ENCODE assay signal across 12 cellular contexts in genomic region chr1:44645466-44646244, GRCh38. TPM values are rescaled to one million over a fixed set of nuclear protein-coding genes. Genes with fewer than 3 reads are reported as not detected.
DNase-seq lines count a peak whose midpoint lies in the region; ATAC-seq and TF ChIP-seq lines count a peak whose summit lies in the region.
"Had no signal": no experiment of that assay in that cellular context is flagged by ENCODE, and none has a peak within 500 bp of the region (broad histone marks: within the 10 kb centered on the region; RNA-seq: fewer than 3 reads in every experiment).

No MANE protein-coding gene starts in this region.

- H3K9ac ChIP-seq in trophoblast cell (ENCODE audit: low read length) = no peak overlapping the region

- H4K12ac ChIP-seq in trophoblast cell (ENCODE audit: low read depth, low read length) = no peak overlapping the region

- no peak overlapping the region for H3K4me3 Mint-ChIP-seq in activated naive CD4-positive, alpha-beta T cell treated with anti-CD3 and anti-CD28 coated beads, Interleukin-2, amount 10 ng/mL, durations not matched to agents 7 days and 5 days

- no peaks in the 10 kb centered on the region for H3K79me1 ChIP-seq in trophoblast cell (ENCODE audit: low read length)

- 28 to 47% (median 43%) methylated on average over 9 to 18 of the region's 18 CpGs for WGBS in adrenal gland, 4 donors
- no CpG with 5 or more reads among the region's 18 CpGs for WGBS in trophoblast cell (ENCODE audit: extremely low coverage, insufficient coverage, insufficient read length)

- H4K91ac ChIP-seq in trophoblast cell (ENCODE audit: low read depth, low read length) = no peak overlapping the region

- DNase-seq in AG04450 (ENCODE audit: low read depth, low spot score) (no peak), adrenal gland (peak; percentile 88 to 96 (median 93)), left cardiac atrium (peak; percentile 54), trophoblast cell (no peak), NAMALWA (ENCODE audit: low spot score) (no peak), T-helper 9 cell (no peak), NCI-H526 (lab: John Stamatoyannopoulos, UW) (no peak)
- DNase-seq in activated naive CD4-positive, alpha-beta T cell treated with anti-CD3 and anti-CD28 coated beads, Interleukin-2, amount 10 ng/mL, durations not matched to agents 7 days and 5 days = no peak
- DNase-seq: activated CD4-positive, alpha-beta T cell treated with anti-CD3 and anti-CD28 coated beads, Interleukin-2, amount 50 U/mL, for 48 hours; NCI-H2171 had no signal

- H3K23ac ChIP-seq in trophoblast cell (ENCODE audit: low read length) = no peak overlapping the region

- intact Hi-C loops in adrenal gland (cut with DNase I) = no loop called here
- intact Hi-C loops in left cardiac atrium (cut with DNase I) = no loop called here

- H3K27ac ChIP-seq in AG04450 (ENCODE audit: low read depth, low read length) (peak overlapping the region; percentile 90), adrenal gland (peak overlapping the region; percentile 61 to 98 (median 83)), trophoblast cell (ENCODE audit: low read depth, low read length) (no peak overlapping the region)
- H3K27ac ChIP-seq: SJSA1 had no signal

- H3K4me2 ChIP-seq in trophoblast cell (ENCODE audit: low read length) = no peak overlapping the region

- H3K4ac ChIP-seq in trophoblast cell (ENCODE audit: low read depth, low read length) = no peak overlapping the region

- TF ChIP-seq POLR2A in adrenal gland (IDR thresholded peaks at IDR 0.05) = peak in 1 of 2 donors; percentile 79

- H2BK12ac ChIP-seq in trophoblast cell (ENCODE audit: low read length) = no peak overlapping the region

- no peak overlapping the region for H2BK120ac ChIP-seq in trophoblast cell (ENCODE audit: insufficient read depth, low read length, poor library complexity)

- H3K27me3 Mint-ChIP-seq in activated naive CD4-positive, alpha-beta T cell treated with anti-CD3 and anti-CD28 coated beads, Interleukin-2, amount 10 ng/mL, durations not matched to agents 7 days and 5 days = no peaks in the 10 kb centered on the region

- peaks cover 40% of the 10 kb centered on the region for H3K36me3 Mint-ChIP-seq in activated naive CD4-positive, alpha-beta T cell treated with anti-CD3 and anti-CD28 coated beads, Interleukin-2, amount 10 ng/mL, durations not matched to agents 7 days and 5 days

- no peak overlapping the region for H3K18ac ChIP-seq in trophoblast cell (ENCODE audit: low read length)

- H2BK5ac ChIP-seq in trophoblast cell (ENCODE audit: low read depth, low read length, poor library complexity) = no peak overlapping the region

- H3K4me1 ChIP-seq in adrenal gland (replicated peaks in 1 of 2) = peaks cover 30 to 44% of the 10 kb centered on the region in 2 donors
- H3K4me1 ChIP-seq in trophoblast cell (ENCODE audit: control insufficient read depth in 1 of 2, insufficient read depth in 2 of 2, low read length in 2 of 2) = no peaks in the 10 kb centered on the region
- H3K4me1 ChIP-seq: SJSA1 had no signal

- no peaks in the 10 kb centered on the region for H3K9me3 Mint-ChIP-seq in activated naive CD4-positive, alpha-beta T cell treated with anti-CD3 and anti-CD28 coated beads, Interleukin-2, amount 10 ng/mL, durations not matched to agents 7 days and 5 days

- CTCF ChIA-PET in AG04450 (lab: Charles Lee) = interaction anchor here (9.3 kb wide), 1 partner anchor 36 kb away, joined by 221 read pairs; no protein-coding TSS in a partner anchor
- CTCF ChIA-PET in activated naive CD4-positive, alpha-beta T cell treated with anti-CD3 and anti-CD28 coated beads, Interleukin-2, amount 10 ng/mL, durations not matched to agents 7 days and 5 days (lab: Charles Lee) = no interaction called here

- no peak overlapping the region for H4K8ac ChIP-seq in trophoblast cell (ENCODE audit: low read depth, low read length)

- H3K27ac Mint-ChIP-seq in activated naive CD4-positive, alpha-beta T cell treated with anti-CD3 and anti-CD28 coated beads, Interleukin-2, amount 10 ng/mL, durations not matched to agents 7 days and 5 days = no peak overlapping the region

- ATAC-seq in left cardiac atrium = peak; percentile 61 to 87

- TF ChIP-seq CTCF in AG04450 (IDR thresholded peaks at IDR 0.05; ENCODE audit: low read depth, low read length) = no peak
- no peak for TF ChIP-seq CTCF in adrenal gland (IDR thresholded peaks at IDR 0.05)

- H3K4me3 ChIP-seq in AG04450 (ENCODE audit: low read depth, low read length) (no peak overlapping the region; the same call in 1 of the 2 replicates), adrenal gland (peak overlapping the region in 1 of 4 donors; percentile 32), trophoblast cell (ENCODE audit: low read depth, low read length) (peak overlapping the region; percentile 33)
- H3K4me3 ChIP-seq: SJSA1 had no signal

- H2AK5ac ChIP-seq in trophoblast cell (ENCODE audit: low read length) = no peak overlapping the region

- H3K9me3 ChIP-seq in AG04450 (ENCODE audit: control insufficient read depth, insufficient read depth, low read length) = no peaks in the 10 kb centered on the region
- H3K9me3 ChIP-seq in adrenal gland (replicated peaks in 1 of 3) = no peaks in the 10 kb centered on the region
- no peaks in the 10 kb centered on the region for H3K9me3 ChIP-seq in trophoblast cell (ENCODE audit: insufficient read depth, low read depth, low read length)
- H3K9me3 ChIP-seq: SJSA1 had no signal

- H3K27me3 ChIP-seq in AG04450 (ENCODE audit: control insufficient read depth, insufficient read depth, low read length) (no peaks in the 10 kb centered on the region), adrenal gland (no peaks in the 10 kb centered on the region), trophoblast cell (ENCODE audit: insufficient read depth, low read length) (no peaks in the 10 kb centered on the region)
- H3K27me3 ChIP-seq: SJSA1 had no signal

- H3K79me2 ChIP-seq in trophoblast cell (ENCODE audit: control insufficient read depth, insufficient read depth, low read length, poor library complexity) = no peaks in the 10 kb centered on the region

- H3K14ac ChIP-seq in trophoblast cell (ENCODE audit: low read length) = no peak overlapping the region

- H3K36me3 ChIP-seq in adrenal gland (replicated peaks in 1 of 2) (peaks cover 0 to 83% of the 10 kb centered on the region in 2 donors), trophoblast cell (ENCODE audit: control insufficient read depth in 1 of 2, insufficient read depth in 2 of 2, low read length in 2 of 2) (peaks cover 69 to 84% of the 10 kb centered on the region in 2 experiments)

- POLR2A ChIA-PET in AG04450 (lab: Yijun Ruan, JAX) = interaction anchor here (0.6 to 4.0 kb wide), 10 partner anchors 13 to 85 kb away, joined by 3 to 30 read pairs (median 5); partner anchors contain the start of genes ARMH1, RNU5D-1 and TMEM53

- H2AFZ ChIP-seq in trophoblast cell (ENCODE audit: insufficient read depth, low read length, poor library complexity) = no peak overlapping the region

- H3K4me1 Mint-ChIP-seq in activated naive CD4-positive, alpha-beta T cell treated with anti-CD3 and anti-CD28 coated beads, Interleukin-2, amount 10 ng/mL, durations not matched to agents 7 days and 5 days = no peaks in the 10 kb centered on the region

RNA-seq across cellular contexts. Expression of gene TMEM53, which starts 28.6 kb away (rescaled TPM):
- polyA plus RNA-seq in AG04450 (2011; rRNA removed) (4.4 and 6.1 TPM in 2 replicates), adrenal gland (10 to 100 TPM; 10.5 to 13.5 (median 12.1) TPM)
- 3.6 and 7.8 TPM in 2 replicates for polyA minus RNA-seq in AG04450 (2011; rRNA and poly(A)+ RNA removed)
- total RNA-seq in adrenal gland (10 to 100 TPM in 6 of 8 donors, 1 to 10 TPM in 2; 7.2 to 47.4 (median 13.5) TPM), left cardiac atrium (10 to 100 TPM; 11.1 to 11.4 TPM)
- polyA plus RNA-seq in trophoblast cell (2013) = 9.2 and 9.3 TPM in 2 replicates

RNA-seq across cellular contexts. Expression of gene ARMH1, which starts 28.9 kb away (rescaled TPM):
- polyA plus RNA-seq in AG04450 (2011; rRNA removed) (2.7 and 3.4 TPM in 2 replicates), adrenal gland (10 to 100 TPM in 2 of 3 donors, 1 to 10 TPM in 1; 1.8 to 76.0 (median 47.7) TPM)
- 1.0 and 1.7 TPM in 2 replicates for polyA minus RNA-seq in AG04450 (2011; rRNA and poly(A)+ RNA removed)
- total RNA-seq in adrenal gland (10 to 100 TPM in 1 of 8 donors, 1 to 10 TPM in 5, under 1 TPM in 2; 0.18 to 12.4 (median 3.7) TPM), left cardiac atrium (1 to 10 TPM in 1 of 2 donors, under 1 TPM in 1; 0.16 to 1.2 TPM)
- 1.3 and 1.5 TPM in 2 replicates for polyA plus RNA-seq in trophoblast cell (2013)
- total RNA-seq: pulmonary artery endothelial cell, SJSA1 had no signal

Comparison
In these comparisons a context has a peak if more than half of its experiments do, and no peak if none do; other contexts are left out.
1. DNase-seq: peak in adrenal gland (7 of 7) and left cardiac atrium (single experiment); none in AG04450 (single experiment), trophoblast cell (0 of 2), NAMALWA (single experiment), T-helper 9 cell (single experiment), activated naive CD4-positive, alpha-beta T cell treated with anti-CD3 and anti-CD28 coated beads, Interleukin-2, amount 10 ng/mL, durations not matched to agents 7 days and 5 days (single experiment) and NCI-H526 (0 of 2).